ENCODE assay signal across 8 cellular contexts in the genomic region with DNA sequence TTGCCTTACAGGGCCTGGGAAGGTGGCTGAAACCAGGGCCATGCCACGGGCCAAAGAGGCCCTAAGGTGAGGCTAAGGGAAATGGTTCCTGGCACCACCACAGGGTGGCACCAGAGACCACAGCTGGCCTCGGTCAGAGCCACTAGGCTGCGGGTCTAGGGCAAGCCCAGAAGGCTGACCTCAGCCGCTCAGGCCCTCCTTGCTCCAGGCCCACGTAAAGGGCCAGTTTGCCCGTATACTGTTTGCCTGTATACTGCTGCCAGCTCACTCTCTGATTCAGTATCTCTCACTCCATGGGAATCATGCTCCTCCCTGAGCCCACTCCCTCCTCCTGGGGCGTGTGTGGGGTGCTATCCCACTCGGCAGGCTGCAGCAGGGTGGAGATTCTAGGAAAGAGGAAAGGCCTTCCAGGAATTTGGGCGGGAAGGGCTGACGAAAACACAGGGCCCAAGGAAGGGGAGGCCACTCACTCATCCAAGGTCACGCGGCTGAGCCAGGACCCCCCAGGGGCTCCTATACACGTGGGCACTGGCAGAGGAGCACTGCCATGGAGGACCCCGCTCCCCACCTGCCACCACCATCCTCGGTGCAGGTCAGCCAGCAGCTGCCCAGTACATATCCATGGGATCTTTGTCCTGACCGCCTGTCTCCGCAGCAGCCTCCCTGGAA.
A peak's percentile ranks its signal among the peaks of the same experiment; 100 is the strongest.
DNase-seq lines count a peak whose midpoint lies in the region; ATAC-seq and TF ChIP-seq lines count a peak whose summit lies in the region.

No MANE protein-coding gene starts in this region.

- 90% methylated on average over 2 of the region's 17 CpGs; no CpG with 5 or more reads in 1 of the 2 donors for WGBS in gastroesophageal sphincter (ENCODE audit: low coverage in 1 of 2), 2 donors

- H3K4me1 ChIP-seq in CD8-positive, alpha-beta T cell (ENCODE audit: insufficient read depth, low read length), result no peaks in the 10 kb centered on the region
- H3K4me1 ChIP-seq in gastroesophageal sphincter, result peaks cover 0 to 18% (median 7%) of the 10 kb centered on the region in 3 donors
- peaks cover 0 to 16% (median 7%) of the 10 kb centered on the region in 4 donors for H3K4me1 ChIP-seq in tibial artery

- no peak overlapping the region for H3K27ac ChIP-seq in CD8-positive, alpha-beta T cell (ENCODE audit: low read depth, low read length)
- no peak overlapping the region for H3K27ac ChIP-seq in gastroesophageal sphincter
- H3K27ac ChIP-seq in tibial artery, result no peak overlapping the region

- H3K27ac Mint-ChIP-seq in CD8-positive, alpha-beta T cell, result no peak overlapping the region

- intact Hi-C loops in CD8-positive, alpha-beta T cell (cut with DNase I, micrococcal nuclease), result loop anchor here (1.0 to 2.0 kb wide), 6 partner anchors 63 to 636 kb away; a partner anchor contains a TSS
- intact Hi-C loops in tibial artery (cut with DNase I; ENCODE audit: low total_unique reads), result loop anchor here (5.0 kb wide), 2 partner anchors 61 to 441 kb away; a partner anchor contains a TSS

- no peaks in the 10 kb centered on the region for H3K36me3 ChIP-seq in CD8-positive, alpha-beta T cell (ENCODE audit: insufficient read depth, low read length)
- H3K36me3 ChIP-seq in gastroesophageal sphincter, result peaks cover 0 to 15% of the 10 kb centered on the region in 2 donors
- H3K36me3 ChIP-seq in tibial artery, result peaks cover 0 to 18% (median 0%) of the 10 kb centered on the region in 3 donors

- TF ChIP-seq EP300 in gastroesophageal sphincter (IDR thresholded peaks at IDR 0.05), result no peak

- H3K9me3 Mint-ChIP-seq in CD8-positive, alpha-beta T cell, result no peaks in the 10 kb centered on the region

- peak; percentile 69 for ATAC-seq in CD8-positive, alpha-beta T cell
- ATAC-seq in GM19328 (IDR thresholded peaks at IDR 0.05; ENCODE audit: unreplicated experiment) (peak; percentile 65), HG03565 (IDR thresholded peaks at IDR 0.05; ENCODE audit: unreplicated experiment) (peak; percentile 63), gastroesophageal sphincter (peak; percentile 86)

- DNase-seq in CD8-positive, alpha-beta T cell, result peak; percentile 28 to 75 (median 46)
- DNase-seq in SHP77 (lab: John Stamatoyannopoulos, UW) (peak; percentile 42 to 56), nucleus accumbens (lab: John Stamatoyannopoulos, UW) (peak in 51 of 56 donors; percentile 22 to 88 (median 64)), tibial artery (peak; percentile 65 to 83)
- peak; percentile 53 for DNase-seq in activated naive CD4-positive, alpha-beta T cell treated with Interleukin-2 at 50 U/mL for 16 hours

- H3K27me3 ChIP-seq in CD8-positive, alpha-beta T cell (ENCODE audit: insufficient read depth, low read length), result no peaks in the 10 kb centered on the region
- H3K27me3 ChIP-seq in gastroesophageal sphincter (peaks cover 4% of the 10 kb centered on the region), tibial artery (no peaks in the 10 kb centered on the region)

- H3K36me3 Mint-ChIP-seq in CD8-positive, alpha-beta T cell, result no peaks in the 10 kb centered on the region

- TF ChIP-seq CTCF in CD8-positive, alpha-beta T cell (IDR thresholded peaks at IDR 0.05), result peak; percentile 69
- peak in 3 of 4 experiments; percentile 92 to 99 (median 93) for TF ChIP-seq CTCF in gastroesophageal sphincter (IDR thresholded peaks at IDR 0.05)
- TF ChIP-seq CTCF in tibial artery (IDR thresholded peaks at IDR 0.05), result peak; percentile 97

- TF ChIP-seq POLR2A in gastroesophageal sphincter (IDR thresholded peaks at IDR 0.05), result no peak

- POLR2A ChIA-PET in CD8-positive, alpha-beta T cell (lab: Charles Lee), result no interaction called here

- CTCF ChIA-PET in CD8-positive, alpha-beta T cell (lab: Charles Lee), result interaction anchor here (0.9 to 2.5 kb wide), 5 partner anchors 73 to 443 kb away, joined by 3 to 9 read pairs (median 5); no protein-coding TSS in a partner anchor

- H3K4me3 ChIP-seq in CD8-positive, alpha-beta T cell (ENCODE audit: low read depth, low read length), result no peak overlapping the region
- H3K4me3 ChIP-seq in gastroesophageal sphincter (no peak overlapping the region), tibial artery (no peak overlapping the region)

- H3K4me3 Mint-ChIP-seq in CD8-positive, alpha-beta T cell, result no peak overlapping the region

- no peaks in the 10 kb centered on the region for H3K4me1 Mint-ChIP-seq in CD8-positive, alpha-beta T cell (ENCODE audit: low read depth)

- H3K27me3 Mint-ChIP-seq in CD8-positive, alpha-beta T cell (ENCODE audit: low read depth), result no peaks in the 10 kb centered on the region

- no peaks in the 10 kb centered on the region for H3K9me3 ChIP-seq in CD8-positive, alpha-beta T cell (ENCODE audit: low read length)
- no peaks in the 10 kb centered on the region for H3K9me3 ChIP-seq in gastroesophageal sphincter
- no peaks in the 10 kb centered on the region for H3K9me3 ChIP-seq in tibial artery
